Comparison of ENCODE assay signal across 13 cellular contexts in genomic region chr3:150723946-150724345, GRCh38. TPM values are rescaled to one million over a fixed set of nuclear protein-coding genes. Genes with fewer than 3 reads are reported as not detected.
"Had no signal": no experiment of that assay in that cellular context is flagged by ENCODE, and none has a peak within 500 bp of the region (broad histone marks: within the 10 kb centered on the region; RNA-seq: fewer than 3 reads in every experiment).

No MANE protein-coding gene starts in this region.

- H3K4me1 ChIP-seq: ascending aorta, gastrocnemius medialis, psoas muscle had no signal

- DNase-seq: activated CD4-positive, alpha-beta T cell treated with anti-CD3 and anti-CD28 coated beads, Interleukin-2, amount 50 U/mL, for 48 hours; activated naive CD8-positive, alpha-beta T cell treated with anti-CD3 and anti-CD28 coated beads, Interleukin-2, amount 50 U/mL, for 24 hours; gastrocnemius medialis; heart right ventricle; left ventricle myocardium inferior; nephron progenitor cell; psoas muscle; right lobe of liver; thyroid gland had no signal

- ATAC-seq: activated naive CD8-positive, alpha-beta T cell treated with anti-CD3 and anti-CD28 coated beads, Interleukin-2, amount 50 U/mL, for 24 hours; gastrocnemius medialis; heart right ventricle; psoas muscle; right lobe of liver; stimulated activated effector memory CD8-positive, alpha-beta T cell treated with anti-CD3 and anti-CD28 coated beads, Interleukin-12 subunit alpha, Interleukin-12 subunit beta, amount 100 ng/mL, for 72 hours had no signal

- H3K27ac ChIP-seq: ascending aorta, gastrocnemius medialis, heart right ventricle, left ventricle myocardium inferior, psoas muscle, right lobe of liver, thyroid gland had no signal

- H3K9me3 ChIP-seq: ascending aorta, gastrocnemius medialis, heart right ventricle, left ventricle myocardium inferior, psoas muscle, right lobe of liver, thyroid gland had no signal

- H3K4me3 ChIP-seq: ascending aorta, gastrocnemius medialis, heart right ventricle, left ventricle myocardium inferior, psoas muscle, right lobe of liver, thyroid gland had no signal

- H3K27me3 ChIP-seq: ascending aorta, gastrocnemius medialis, heart right ventricle, right lobe of liver, thyroid gland had no signal

- FAIRE-seq: keratinocyte, TTC549 had no signal

- H3K36me3 ChIP-seq: ascending aorta, gastrocnemius medialis, heart right ventricle, left ventricle myocardium inferior, right lobe of liver, thyroid gland had no signal

RNA-seq across cellular contexts. Expression of gene ERICH6, which starts 20.2 kb away (rescaled TPM):
- total RNA-seq: ascending aorta, gastrocnemius medialis, psoas muscle had no signal
- polyA plus RNA-seq: heart right ventricle, psoas muscle had no signal
